In genomic region chr6:145273136-145273535, GRCh38 we compare ENCODE assay signal across 35 cellular contexts.
A peak's percentile ranks its signal among the peaks of the same experiment; 100 is the strongest.
DNase-seq lines count a peak whose midpoint lies in the region; ATAC-seq, FAIRE-seq and TF ChIP-seq lines count a peak whose summit lies in the region.
"Had no signal": no experiment of that assay in that cellular context is flagged by ENCODE, and none has a peak within 500 bp of the region (broad histone marks: within the 10 kb centered on the region; RNA-seq: fewer than 3 reads in every experiment).

No MANE protein-coding gene starts in this region.

- intact Hi-C loops in K562 (cut with micrococcal nuclease): no loop called here
- intact Hi-C loops in OCI-LY7 (cut with micrococcal nuclease; ENCODE audit: unreplicated experiment): no loop called here
- intact Hi-C loops in PC-3 (cut with micrococcal nuclease): no loop called here

- no peak for TF ChIP-seq CTCF in HEK293 (tag by site-specific recombination; IDR thresholded peaks at IDR 0.05)
- TF ChIP-seq CTCF in VCaP (conservative IDR thresholded peaks at IDR 0.05): no peak
- TF ChIP-seq CTCF in K562 (IDR thresholded peaks at IDR 0.05 in 2 of 3, conservative IDR thresholded peaks at IDR 0.05 in 1 of 3; ENCODE audit: insufficient read depth in 2 of 3, low read depth in 1 of 3, low read length in 3 of 3): no peak
- TF ChIP-seq CTCF in hepatocyte (IDR thresholded peaks at IDR 0.05; ENCODE audit: poor library complexity): no peak
- no peak for TF ChIP-seq CTCF in OCI-LY7 (conservative IDR thresholded peaks at IDR 0.05; ENCODE audit: low read length)
- no peak for TF ChIP-seq CTCF in PC-3 (conservative IDR thresholded peaks at IDR 0.05; ENCODE audit: low read depth, low read length)

- no peaks in the 10 kb centered on the region for H3K9me3 ChIP-seq in HEK293 (ENCODE audit: control insufficient read depth, insufficient read depth, low read depth, low read length)
- 0 out of 2 replicates have a peak, but pooled peaks cover 2% of the 10 kb centered on the region for H3K9me3 ChIP-seq in K562 (replicated peaks; ENCODE audit: control insufficient read depth, insufficient read depth, low read depth, low read length)
- no peaks in the 10 kb centered on the region for H3K9me3 ChIP-seq in hepatocyte (ENCODE audit: low read depth)
- H3K9me3 ChIP-seq in OCI-LY7 (ENCODE audit: low read length): no peaks in the 10 kb centered on the region
- no peaks in the 10 kb centered on the region for H3K9me3 ChIP-seq in PC-3 (ENCODE audit: low read length)
- H3K9me3 ChIP-seq in MG63: no peaks in the 10 kb centered on the region
- H3K9me3 ChIP-seq: A549; BE2C; BLaER1; BLaER1 treated with 17β-estradiol and CSF1 and Interleukin-3, amounts not matched to agents 10 nM and 100 nM; Caco-2 had no signal

- no peaks in the 10 kb centered on the region for H3K9me2 ChIP-seq in hepatocyte (replicated peaks; ENCODE audit: insufficient read depth)
- no peaks in the 10 kb centered on the region for H3K9me2 ChIP-seq in OCI-LY7 (ENCODE audit: insufficient read depth, low read length)
- no peaks in the 10 kb centered on the region for H3K9me2 ChIP-seq in PC-3 (replicated peaks; ENCODE audit: low read length)

- DNase-seq in K562 (ENCODE audit: extremely low read depth in 1 of 4, low spot score in 3 of 4) (no peak), hepatocyte (ENCODE audit: low spot score) (no peak), OCI-LY7 (ENCODE audit: low spot score) (no peak), PC-3 (no peak), MG63 (no peak)
- no peak for DNase-seq in stimulated activated CD4-positive, alpha-beta T cell treated with anti-CD3 and anti-CD28 coated beads, Interleukin-4, amount 100 ng/mL, for 24 hours
- DNase-seq: 8988T; ACHN; AML-193; BE2C; C1 segment of cervical spinal cord; Caco-2; Calu3; CD4-positive, alpha-beta memory T cell; CD4-positive, alpha-beta T cell; CD4-positive, CD25-positive, alpha-beta regulatory T cell; CD8-positive, alpha-beta memory T cell; CD8-positive, alpha-beta T cell; COR-L47; DMS 273 treated with DMSO at 0.1 percent for 48 hours; DMS153; DMS53; DMS79; DMS79 treated with DMSO at 0.1 percent for 48 hours; DND-41; EL had no signal

- BruUV-seq in K562 (replicated peaks; lab: Mats Ljungman, UMichigan) (no TSS peak), OCI-LY7 (replicated peaks; lab: Mats Ljungman, UMichigan) (no TSS peak), PC-3 (replicated peaks; lab: Mats Ljungman, UMichigan) (no TSS peak)

- TF ChIP-seq RAD21 in K562 (CRISPR knock-in tag; conservative IDR thresholded peaks at IDR 0.05 in 1 of 2, IDR thresholded peaks at IDR 0.05 in 1 of 2): no peak

- H3K4me1 ChIP-seq in HEK293 (ENCODE audit: control insufficient read depth, insufficient read depth, low read length) (no peaks in the 10 kb centered on the region), K562 (replicated peaks in 1 of 2; ENCODE audit: control insufficient read depth in 2 of 2, insufficient read depth in 2 of 2, low read length in 2 of 2) (no peaks in the 10 kb centered on the region), hepatocyte (ENCODE audit: insufficient read depth) (peaks cover 25% of the 10 kb centered on the region), OCI-LY7 (ENCODE audit: insufficient read depth, low read length, poor library complexity, severe bottlenecking) (no peaks in the 10 kb centered on the region), PC-3 (ENCODE audit: insufficient read depth, low read length) (no peaks in the 10 kb centered on the region)
- H3K4me1 ChIP-seq: A549; BE2C; BLaER1; BLaER1 treated with 17β-estradiol and CSF1 and Interleukin-3, amounts not matched to agents 10 nM and 100 nM had no signal

- no peaks in the 10 kb centered on the region for H4K20me1 ChIP-seq in K562 (replicated peaks; ENCODE audit: control insufficient read depth, insufficient read depth, low read length)
- no peaks in the 10 kb centered on the region for H4K20me1 ChIP-seq in hepatocyte (ENCODE audit: insufficient read depth, poor library complexity, severe bottlenecking)
- no peaks in the 10 kb centered on the region for H4K20me1 ChIP-seq in OCI-LY7 (ENCODE audit: insufficient read depth, low read length)
- no peaks in the 10 kb centered on the region for H4K20me1 ChIP-seq in PC-3 (ENCODE audit: low read length)
- H4K20me1 ChIP-seq: BLaER1; BLaER1 treated with 17β-estradiol and CSF1 and Interleukin-3, amounts not matched to agents 10 nM and 100 nM had no signal

- TF ChIP-seq POLR2A in K562 (conservative IDR thresholded peaks at IDR 0.05): no peak

- CTCF ChIA-PET in HEK293 (lab: Yijun Ruan, JAX) (interaction anchor here (0.7 kb wide), 1 partner anchor 327 kb away, joined by 3 read pairs; no protein-coding TSS in a partner anchor), K562 (lab: Yijun Ruan, JAX; ENCODE audit: low intra/inter-chr PET ratio) (no interaction called here), OCI-LY7 (lab: Charles Lee; ENCODE audit: unreplicated experiment) (no interaction called here), PC-3 (lab: Charles Lee) (no interaction called here)

- POLR2A ChIA-PET in HEK293 (lab: Yijun Ruan, JAX): no interaction called here
- POLR2A ChIA-PET in K562 (lab: Yijun Ruan, JAX): no interaction called here
- POLR2A ChIA-PET in OCI-LY7 (lab: Charles Lee): no interaction called here
- POLR2A ChIA-PET in PC-3 (lab: Charles Lee; ENCODE audit: unreplicated experiment): no interaction called here

- H3K79me2 ChIP-seq in K562 (ENCODE audit: control insufficient read depth, insufficient read depth, low read length) (no peaks in the 10 kb centered on the region), hepatocyte (no peaks in the 10 kb centered on the region), OCI-LY7 (ENCODE audit: insufficient read depth, low read depth, low read length) (no peaks in the 10 kb centered on the region), PC-3 (ENCODE audit: low read length) (no peaks in the 10 kb centered on the region)

- WGBS in K562 (ENCODE audit: insufficient coverage, low coverage, missing lambda C conversion rate): 0% methylated on average over 1 of the region's 1 CpG
- 96% methylated on average over 1 of the region's 1 CpG for WGBS in hepatocyte (ENCODE audit: low lambda C conversion rate, missing lambda C conversion rate)

- H3F3A ChIP-seq in PC-3 (ENCODE audit: low read length, unreplicated experiment): no peaks in the 10 kb centered on the region

- no peaks in the 10 kb centered on the region for H3K9me1 ChIP-seq in K562 (ENCODE audit: control insufficient read depth, insufficient read depth, low read length)

- H3K27ac ChIP-seq in HEK293 (ENCODE audit: extremely low read depth, low read depth, low read length) (no peak overlapping the region), VCaP (peak overlapping the region; percentile 14; the same call in 1 of the 2 replicates), K562 (ENCODE audit: extremely low read depth, low read depth, low read length) (no peak overlapping the region), hepatocyte (peak overlapping the region; percentile 50), OCI-LY7 (ENCODE audit: low read depth, low read length, poor library complexity, severe bottlenecking) (no peak overlapping the region), PC-3 (ENCODE audit: low read length) (no peak overlapping the region)
- H3K27ac ChIP-seq: 22Rv1; A549; BLaER1; BLaER1 treated with 17β-estradiol and CSF1 and Interleukin-3, amounts not matched to agents 10 nM and 100 nM; C4-2B had no signal

- H3K4me3 ChIP-seq in HEK293 (ENCODE audit: low read depth, low read length) (no peak overlapping the region), K562 (no peak overlapping the region), hepatocyte (no peak overlapping the region), OCI-LY7 (ENCODE audit: low read depth, low read length, poor library complexity, severe bottlenecking) (no peak overlapping the region), PC-3 (ENCODE audit: low read length) (no peak overlapping the region), MG63 (no peak overlapping the region)
- H3K4me3 ChIP-seq: A549; BLaER1; BLaER1 treated with 17β-estradiol and CSF1 and Interleukin-3, amounts not matched to agents 10 nM and 100 nM had no signal

- ATAC-seq in K562: no peak
- no peak for ATAC-seq in PC-3
- ATAC-seq: A549; CD8-positive, alpha-beta T cell had no signal

- no peak overlapping the region for H2AFZ ChIP-seq in K562 (ENCODE audit: low read depth, low read length)
- H2AFZ ChIP-seq in hepatocyte: no peak overlapping the region
- H2AFZ ChIP-seq in OCI-LY7 (ENCODE audit: low read length): no peak overlapping the region
- H2AFZ ChIP-seq in PC-3 (ENCODE audit: low read length): no peak overlapping the region

- H3K9ac ChIP-seq in K562 (ENCODE audit: insufficient read depth in 1 of 2, low read depth in 2 of 2, low read length in 2 of 2) (no peak overlapping the region), PC-3 (ENCODE audit: low read length) (no peak overlapping the region)
- H3K9ac ChIP-seq: BLaER1; BLaER1 treated with 17β-estradiol and CSF1 and Interleukin-3, amounts not matched to agents 10 nM and 100 nM had no signal

- H3K27me3 ChIP-seq in K562 (ENCODE audit: control insufficient read depth in 2 of 2, insufficient read depth in 2 of 2, low read length in 2 of 2): no peaks in the 10 kb centered on the region
- H3K27me3 ChIP-seq in hepatocyte: no peaks in the 10 kb centered on the region
- H3K27me3 ChIP-seq in PC-3 (ENCODE audit: low read length): no peaks in the 10 kb centered on the region
- no peaks in the 10 kb centered on the region for H3K27me3 ChIP-seq in MG63
- H3K27me3 ChIP-seq: BE2C; BLaER1; BLaER1 treated with 17β-estradiol and CSF1 and Interleukin-3, amounts not matched to agents 10 nM and 100 nM had no signal

- TF ChIP-seq EP300 in K562 (IDR thresholded peaks at IDR 0.05; ENCODE audit: low read length): no peak

- no peak for FAIRE-seq in K562 (lab: Jason Lieb, UNC)
- FAIRE-seq: A204.1, A549, D721Med had no signal

- in situ Hi-C loops in K562 (cut with MboI): no loop called here

- H3K4me2 ChIP-seq in K562 (ENCODE audit: insufficient read depth, low read length): no peak overlapping the region
- no peak overlapping the region for H3K4me2 ChIP-seq in hepatocyte
- H3K4me2 ChIP-seq in OCI-LY7 (ENCODE audit: low read length): no peak overlapping the region
- H3K4me2 ChIP-seq in PC-3 (ENCODE audit: low read length): no peak overlapping the region
- H3K4me2 ChIP-seq: A549; BLaER1; BLaER1 treated with 17β-estradiol and CSF1 and Interleukin-3, amounts not matched to agents 10 nM and 100 nM had no signal

- H3K36me3 ChIP-seq in HEK293 (ENCODE audit: control insufficient read depth in 2 of 2, insufficient read depth in 1 of 2, low read length in 2 of 2) (no peaks in the 10 kb centered on the region), K562 (ENCODE audit: control insufficient read depth, insufficient read depth, low read length) (no peaks in the 10 kb centered on the region), hepatocyte (replicated peaks; ENCODE audit: insufficient read depth, low read depth) (no peaks in the 10 kb centered on the region), OCI-LY7 (ENCODE audit: insufficient read depth, low read length) (no peaks in the 10 kb centered on the region), PC-3 (ENCODE audit: low read depth, low read length) (no peaks in the 10 kb centered on the region), MG63 (no peaks in the 10 kb centered on the region)
- H3K36me3 ChIP-seq: BE2C; BLaER1; BLaER1 treated with 17β-estradiol and CSF1 and Interleukin-3, amounts not matched to agents 10 nM and 100 nM had no signal

TF ChIP-seq in HEK293, 187 proteins besides CTCF, POLR2A, EP300 and RAD21 (continues in another document):
- no peak for TF ChIP-seq YY1 (tag by site-specific recombination; IDR thresholded peaks at IDR 0.05)

TF ChIP-seq in K562, 482 proteins besides CTCF, POLR2A, EP300 and RAD21 (continues in another document):
- TF ChIP-seq YBX1 (IDR thresholded peaks at IDR 0.05): no peak

Comparison
In these comparisons a context has a peak if more than half of its experiments do, and no peak if none do; other contexts are left out.
1. H3K27ac ChIP-seq: peak in VCaP (single experiment) and hepatocyte (single experiment); none in HEK293 (single experiment), K562 (single experiment), OCI-LY7 (single experiment) and PC-3 (single experiment).